Comparison of ENCODE assay signal across 22 cellular contexts in genomic region chr1:199982606-199983005, GRCh38. TPM values are rescaled to one million over a fixed set of nuclear protein-coding genes. Genes with fewer than 3 reads are reported as not detected.
DNase-seq lines count a peak whose midpoint lies in the region; FAIRE-seq and TF ChIP-seq lines count a peak whose summit lies in the region.
"Had no signal": no experiment of that assay in that cellular context is flagged by ENCODE, and none has a peak within 500 bp of the region (broad histone marks: within the 10 kb centered on the region; RNA-seq: fewer than 3 reads in every experiment).

No MANE protein-coding gene starts in this region.

- H3K27me3 ChIP-seq in mucosa of rectum (ENCODE audit: control insufficient read depth in 2 of 2, insufficient read depth in 2 of 2, low read length in 2 of 2), result no peaks in the 10 kb centered on the region
- peaks cover 0 to 38% (median 0%) of the 10 kb centered on the region in 7 donors for H3K27me3 ChIP-seq in spleen (replicated peaks in 1 of 7)

- peak; percentile 36 to 44 for DNase-seq in NCI-H526 (lab: John Stamatoyannopoulos, UW)
- no peak for DNase-seq in NCI-H526 treated with DMSO at 0.1 percent for 48 hours (lab: John Stamatoyannopoulos, UW)
- DNase-seq in spleen, result peak; percentile 27
- no peak for DNase-seq in RPMI8226
- DNase-seq in H54 (ENCODE audit: insufficient read length, low spot score), result no peak
- DNase-seq in KG1 (lab: John Stamatoyannopoulos, UW), result no peak
- DNase-seq: 8988T; Calu3; CD8-positive, alpha-beta T cell; DMS53; DND-41; EL had no signal

- peaks cover 0 to 13% of the 10 kb centered on the region in 2 donors for H3K4me1 ChIP-seq in mucosa of rectum (ENCODE audit: control insufficient read depth in 2 of 2, insufficient read depth in 2 of 2, low read length in 2 of 2)
- peaks cover 0 to 6% (median 3%) of the 10 kb centered on the region in 6 donors for H3K4me1 ChIP-seq in spleen
- H3K4me1 ChIP-seq: HAP-1 had no signal

- TF ChIP-seq POLR2A in spleen (IDR thresholded peaks at IDR 0.05) (no peak), H54 (IDR thresholded peaks at IDR 0.05; ENCODE audit: low read depth, low read length) (no peak)

- TF ChIP-seq CTCF in VCaP (conservative IDR thresholded peaks at IDR 0.05), result no peak
- no peak for TF ChIP-seq CTCF in spleen (IDR thresholded peaks at IDR 0.05 in 8 of 11, conservative IDR thresholded peaks at IDR 0.05 in 3 of 11)

- intact Hi-C loops in spleen (cut with DNase I; ENCODE audit: low total_unique reads), result no loop called here

- WGBS in spleen, 5 donors, result 88 to 93% (median 91%) methylated on average over 6 of the region's 6 CpGs

- no peak overlapping the region for H3K9ac ChIP-seq in mucosa of rectum (ENCODE audit: low read depth in 1 of 2, low read length in 2 of 2)
- H3K9ac ChIP-seq: BLaER1 treated with 17β-estradiol and CSF1 and Interleukin-3, amounts not matched to agents 10 nM and 100 nM had no signal

- H3K27ac ChIP-seq in VCaP (peak overlapping the region; percentile 73), mucosa of rectum (ENCODE audit: low read depth in 2 of 2, low read length in 2 of 2) (peak overlapping the region; percentile 52 to 76), spleen (no peak overlapping the region)
- H3K27ac ChIP-seq: BLaER1 treated with 17β-estradiol and CSF1 and Interleukin-3, amounts not matched to agents 10 nM and 100 nM had no signal

- H3K4me3 ChIP-seq in mucosa of rectum (ENCODE audit: low read length in 2 of 2) (no peak overlapping the region), spleen (no peak overlapping the region)
- H3K4me3 ChIP-seq: BLaER1 treated with 17β-estradiol and CSF1 and Interleukin-3, amounts not matched to agents 10 nM and 100 nM; HAP-1 had no signal

- no peak for FAIRE-seq in H54 (lab: Jason Lieb, UNC)
- FAIRE-seq: GM12891, GM19239, H1, HepG2 had no signal

- H3K36me3 ChIP-seq in mucosa of rectum (ENCODE audit: control insufficient read depth in 2 of 2, insufficient read depth in 2 of 2, low read length in 2 of 2) (no peaks in the 10 kb centered on the region), spleen (no peaks in the 10 kb centered on the region)
- H3K36me3 ChIP-seq: BLaER1 treated with 17β-estradiol and CSF1 and Interleukin-3, amounts not matched to agents 10 nM and 100 nM; HAP-1 had no signal

- H3K9me3 ChIP-seq in mucosa of rectum (ENCODE audit: control insufficient read depth in 2 of 2, low read length in 2 of 2) (no peaks in the 10 kb centered on the region), spleen (no peaks in the 10 kb centered on the region)
- H3K9me3 ChIP-seq: BLaER1 treated with 17β-estradiol and CSF1 and Interleukin-3, amounts not matched to agents 10 nM and 100 nM; HAP-1 had no signal

RNA-seq across cellular contexts. Expression of gene NR5A2, which starts 44.9 kb away (rescaled TPM):
- total RNA-seq in spleen, result under 1 TPM in 4 of 7 donors, not detected in 3; 0.10 to 0.63 (median 0.17) TPM
- polyA plus RNA-seq in spleen, result under 1 TPM; 0.02 to 0.06 (median 0.05) TPM
- total RNA-seq: A673; CD8-positive, alpha-beta T cell; G401 had no signal

Comparison
In these comparisons a context has a peak if more than half of its experiments do, and no peak if none do; other contexts are left out.
1. DNase-seq: peak in NCI-H526 (2 of 2) and spleen (single experiment); none in NCI-H526 treated with DMSO at 0.1 percent for 48 hours (single experiment), RPMI8226 (single experiment), H54 (single experiment) and KG1 (single experiment).
2. H3K27ac ChIP-seq: peak in VCaP (single experiment) and mucosa of rectum (2 of 2); none in spleen (0 of 8).